Comparison of ENCODE assay signal across 15 cellular contexts in the genomic region with DNA sequence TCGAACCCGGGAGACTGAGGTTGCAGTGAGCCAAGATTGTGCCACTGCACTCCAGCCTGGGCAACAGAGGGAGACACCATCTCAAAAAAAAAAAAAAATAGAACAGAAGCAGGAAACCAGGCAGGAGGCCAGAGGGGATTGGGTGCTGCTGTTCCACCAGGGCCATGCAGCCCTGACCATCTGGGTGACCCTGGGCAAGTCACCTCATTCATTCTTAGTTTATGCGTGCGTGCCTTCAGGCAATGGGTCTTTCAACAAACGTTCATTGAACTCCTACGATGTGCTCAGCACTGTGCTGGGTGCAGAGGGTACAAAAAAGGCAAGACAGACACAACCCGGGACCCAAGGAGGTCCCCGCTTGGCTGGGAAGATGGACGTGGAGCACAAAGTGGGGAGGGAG. TPM values are rescaled to one million over a fixed set of nuclear protein-coding genes. Genes with fewer than 3 reads are reported as not detected.
"Had no signal": no experiment of that assay in that cellular context is flagged by ENCODE, and none has a peak within 500 bp of the region (broad histone marks: within the 10 kb centered on the region; RNA-seq: fewer than 3 reads in every experiment).

No MANE protein-coding gene starts in this region.

- H3K27ac Mint-ChIP-seq: activated naive CD4-positive, alpha-beta T cell treated with anti-CD3 and anti-CD28 coated beads, Interleukin-2, amount 50 U/mL, for 24 hours; mesothelial cell of epicardium had no signal

- H3K9me3 Mint-ChIP-seq: activated naive CD4-positive, alpha-beta T cell treated with anti-CD3 and anti-CD28 coated beads, Interleukin-2, amount 50 U/mL, for 24 hours; effector memory CD8-positive, alpha-beta T cell; mesothelial cell of epicardium; natural killer cell treated with Interleukin-12 subunit alpha and Interleukin-12 subunit beta and Interleukin-15 and Interleukin-18, amount 100 ng/mL, for 72 hours; stimulated activated naive CD8-positive, alpha-beta T cell treated with anti-CD3 and anti-CD28 coated beads, Interleukin-15, amount 100 ng/mL, for 72 hours had no signal

- H3K4me3 Mint-ChIP-seq: activated naive CD4-positive, alpha-beta T cell treated with anti-CD3 and anti-CD28 coated beads, Interleukin-2, amount 50 U/mL, for 24 hours; effector memory CD8-positive, alpha-beta T cell; mesothelial cell of epicardium; natural killer cell treated with Interleukin-12 subunit alpha and Interleukin-12 subunit beta and Interleukin-15 and Interleukin-18, amount 100 ng/mL, for 72 hours; stimulated activated naive CD8-positive, alpha-beta T cell treated with anti-CD3 and anti-CD28 coated beads, Interleukin-15, amount 100 ng/mL, for 72 hours had no signal

- H3K27ac ChIP-seq: cardiac muscle cell had no signal

- H3K9me3 ChIP-seq: adrenal gland, esophagus squamous epithelium, lower lobe of right lung, thoracic aorta had no signal

- H3K36me3 Mint-ChIP-seq: mesothelial cell of epicardium; natural killer cell treated with Interleukin-12 subunit alpha and Interleukin-12 subunit beta and Interleukin-15 and Interleukin-18, amount 100 ng/mL, for 72 hours had no signal

- H3K36me3 ChIP-seq: adrenal gland, cardiac muscle cell, esophagus squamous epithelium, lower lobe of right lung, thoracic aorta had no signal

- ATAC-seq: activated CD4-positive, CD25-positive, alpha-beta regulatory T cell treated with anti-CD3 and anti-CD28 coated beads, Interleukin-2, amount 50 U/mL, for 24 hours; effector memory CD8-positive, alpha-beta T cell; stimulated activated naive CD8-positive, alpha-beta T cell treated with anti-CD3 and anti-CD28 coated beads, Interleukin-15, amount 100 ng/mL, for 72 hours had no signal

- H3K4me3 ChIP-seq: adrenal gland, cardiac muscle cell had no signal

- DNase-seq: activated CD4-positive, alpha-beta T cell treated with anti-CD3 and anti-CD28 coated beads, Interleukin-2, amount 50 U/mL, for 1 hour; activated gamma-delta T cell; adrenal gland; effector memory CD8-positive, alpha-beta T cell; esophagus squamous epithelium; left colon; lower lobe of right lung; stimulated activated naive CD8-positive, alpha-beta T cell treated with anti-CD3 and anti-CD28 coated beads, Interleukin-15, amount 100 ng/mL, for 72 hours; T-helper 1 cell had no signal

- H3K27me3 ChIP-seq: adrenal gland, cardiac muscle cell had no signal

RNA-seq across cellular contexts. Expression of gene PDGFB, which starts 56.3 kb away (rescaled TPM):
- total RNA-seq: natural killer cell treated with Interleukin-12 subunit alpha and Interleukin-12 subunit beta and Interleukin-15 and Interleukin-18, amount 100 ng/mL, for 72 hours had no signal
